7 cellular contexts compared by ENCODE assay signal in the genomic region with DNA sequence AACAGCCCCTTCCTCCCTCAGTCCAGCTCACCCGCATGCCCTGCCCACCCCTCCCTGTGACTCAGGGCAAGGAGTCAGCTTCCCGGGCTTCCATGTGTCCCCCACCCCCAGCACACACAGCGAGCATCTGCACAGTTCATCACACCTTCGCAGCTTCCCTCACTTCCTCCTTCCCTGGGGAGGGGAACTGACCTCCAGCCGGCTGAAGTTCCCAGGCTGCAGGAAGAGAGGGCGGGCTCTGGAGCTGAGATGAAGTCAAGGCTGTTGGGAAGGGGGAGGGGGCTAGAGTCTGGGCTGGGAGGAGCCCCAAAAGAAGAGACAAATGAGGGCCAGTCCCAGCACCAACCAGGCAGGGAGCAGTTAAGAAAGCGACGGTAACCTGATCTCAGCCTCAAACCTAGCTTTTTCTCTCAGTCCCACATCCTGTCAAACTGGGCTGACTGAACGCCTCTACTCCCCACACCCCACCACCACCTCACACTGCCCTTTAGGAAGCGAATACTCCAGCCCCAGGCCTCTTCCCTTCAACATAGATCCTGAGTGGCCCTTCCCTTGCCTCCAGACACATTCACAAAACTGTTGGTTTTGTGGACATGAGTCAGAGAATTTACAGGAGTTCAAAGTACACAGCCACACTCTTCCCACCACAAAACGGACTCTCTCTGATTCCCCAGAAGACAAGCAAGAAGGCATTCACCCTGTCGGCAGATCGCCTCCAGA. TPM values are rescaled to one million over a fixed set of nuclear protein-coding genes. Genes with fewer than 3 reads are reported as not detected.
A peak's percentile ranks its signal among the peaks of the same experiment; 100 is the strongest.
DNase-seq lines count a peak whose midpoint lies in the region; ATAC-seq, FAIRE-seq and TF ChIP-seq lines count a peak whose summit lies in the region.

No MANE protein-coding gene starts in this region.

- peak overlapping the region; percentile 78 for H3K27ac Mint-ChIP-seq in activated naive CD8-positive, alpha-beta T cell treated with anti-CD3 and anti-CD28 coated beads, Interleukin-2, amount 50 U/mL, for 24 hours

- WGBS in pancreas, 2 donors, result 3 to 5% methylated on average over 13 of the region's 13 CpGs

- H3K27ac ChIP-seq in OCI-LY3 (ENCODE audit: low read length), result no peak overlapping the region
- H3K27ac ChIP-seq in pancreas, result peak overlapping the region; percentile 47 to 84 (median 71)

- H3K27me3 ChIP-seq in OCI-LY3 (ENCODE audit: low read depth, low read length) (no peaks in the 10 kb centered on the region), pancreas (no peaks in the 10 kb centered on the region)

- peak overlapping the region; percentile 75 for H3K4me2 ChIP-seq in OCI-LY3 (ENCODE audit: low read length)

- peaks cover 2% of the 10 kb centered on the region for H3K27me3 Mint-ChIP-seq in activated naive CD8-positive, alpha-beta T cell treated with anti-CD3 and anti-CD28 coated beads, Interleukin-2, amount 50 U/mL, for 24 hours

- H3K36me3 Mint-ChIP-seq in activated naive CD8-positive, alpha-beta T cell treated with anti-CD3 and anti-CD28 coated beads, Interleukin-2, amount 50 U/mL, for 24 hours (ENCODE audit: low read depth), result peaks cover 9% of the 10 kb centered on the region

- no peak for FAIRE-seq in pancreas (lab: Jason Lieb, UNC)

- H4K20me1 ChIP-seq in OCI-LY3 (ENCODE audit: insufficient read depth, low read length), result no peaks in the 10 kb centered on the region

- H3K36me3 ChIP-seq in OCI-LY3 (replicated peaks; ENCODE audit: low read depth, low read length), result no peaks in the 10 kb centered on the region
- peaks cover 0 to 4% (median 3%) of the 10 kb centered on the region in 3 donors for H3K36me3 ChIP-seq in pancreas

- H3K79me2 ChIP-seq in OCI-LY3 (ENCODE audit: low read length), result no peaks in the 10 kb centered on the region

- intact Hi-C loops in Right ventricle myocardium superior (cut with DNase I), result loop anchor here (5.0 kb wide), 1 partner anchor 83 kb away; no protein-coding TSS in a partner anchor
- intact Hi-C loops in pancreas (cut with DNase I), result loop anchor here in 2 of 3 donors (5.0 to 10.0 kb wide), 4 partner anchors 80 to 318 kb away; partner anchors contain the start of gene WNT2B (in 2 of the 2)

- DNase-seq in ELR (ENCODE audit: low read depth), result peak; percentile 98
- peak; percentile 62 for DNase-seq in activated naive CD8-positive, alpha-beta T cell treated with anti-CD3 and anti-CD28 coated beads, Interleukin-2, amount 50 U/mL, for 24 hours
- DNase-seq in Right ventricle myocardium superior, result peak; percentile 89
- DNase-seq in pancreas, result peak; percentile 73 to 93 (median 88)

- ATAC-seq in GM19468 (IDR thresholded peaks at IDR 0.05; ENCODE audit: extremely low read depth, unreplicated experiment) (peak; percentile 51), HG03565 (IDR thresholded peaks at IDR 0.05; ENCODE audit: unreplicated experiment) (peak; percentile 50), Right ventricle myocardium superior (ENCODE audit: poor library complexity) (peak; percentile 53), pancreas (peak; percentile 61 to 74 (median 72))
- peak; percentile 62 for ATAC-seq in activated naive CD8-positive, alpha-beta T cell treated with anti-CD3 and anti-CD28 coated beads, Interleukin-2, amount 50 U/mL, for 24 hours

- H3K4me3 ChIP-seq in OCI-LY3 (ENCODE audit: low read length) (peak overlapping the region; percentile 73), pancreas (peak overlapping the region in 2 of 4 donors; percentile 36 to 52)

- peaks cover 64% of the 10 kb centered on the region for H3K4me1 Mint-ChIP-seq in activated naive CD8-positive, alpha-beta T cell treated with anti-CD3 and anti-CD28 coated beads, Interleukin-2, amount 50 U/mL, for 24 hours

- H3K9ac ChIP-seq in OCI-LY3 (ENCODE audit: low read length), result peak overlapping the region; percentile 28; the same call in 1 of the 2 replicates

- H2AFZ ChIP-seq in OCI-LY3 (ENCODE audit: low read depth, low read length), result no peak overlapping the region

- H3K9me3 ChIP-seq in OCI-LY3 (ENCODE audit: insufficient read depth, low read length), result no peaks in the 10 kb centered on the region
- H3K9me3 ChIP-seq in pancreas, result no peaks in the 10 kb centered on the region

- H3K4me1 ChIP-seq in OCI-LY3 (ENCODE audit: low read length), result peaks cover 21% of the 10 kb centered on the region
- H3K4me1 ChIP-seq in pancreas, result peaks cover 8 to 45% (median 13%) of the 10 kb centered on the region in 3 donors

- TF ChIP-seq CTCF in OCI-LY3 (IDR thresholded peaks at IDR 0.05; ENCODE audit: low read depth, low read length), result no peak
- TF ChIP-seq CTCF in pancreas (IDR thresholded peaks at IDR 0.05), result no peak

- no peaks in the 10 kb centered on the region for H3K9me3 Mint-ChIP-seq in activated naive CD8-positive, alpha-beta T cell treated with anti-CD3 and anti-CD28 coated beads, Interleukin-2, amount 50 U/mL, for 24 hours

- peak overlapping the region; percentile 74 for H3K4me3 Mint-ChIP-seq in activated naive CD8-positive, alpha-beta T cell treated with anti-CD3 and anti-CD28 coated beads, Interleukin-2, amount 50 U/mL, for 24 hours

RNA-seq across cellular contexts. Expression of gene RHOC, which starts 1.9 kb away (rescaled TPM):
- total RNA-seq in Right ventricle myocardium superior (98.2 TPM), pancreas (100 to 1,000 TPM in 1 of 6 donors, 10 to 100 TPM in 5; 44.0 to 105 (median 53.5) TPM)
- 10 to 100 TPM; 91.5 to 94.5 TPM for polyA plus RNA-seq in pancreas

RNA-seq across cellular contexts. Expression of gene PPM1J, which starts 10.1 kb away (rescaled TPM):
- total RNA-seq in Right ventricle myocardium superior (4.7 TPM), pancreas (1 to 10 TPM in 1 of 6 donors, under 1 TPM in 5; 0.20 to 1.6 (median 0.87) TPM)
- polyA plus RNA-seq in pancreas, result 1 to 10 TPM in 1 of 2 donors, under 1 TPM in 1; 0.68 to 1.1 TPM

RNA-seq across cellular contexts. Expression of gene MOV10, which starts 30.6 kb away (rescaled TPM):
- total RNA-seq in Right ventricle myocardium superior, result 10.4 TPM
- total RNA-seq in pancreas, result 10 to 100 TPM; 17.7 to 43.5 (median 20.4) TPM
- polyA plus RNA-seq in pancreas, result 10 to 100 TPM; 75.5 to 89.9 TPM
